8 cellular contexts compared by ENCODE assay signal in genomic region chrX:118976599-118977340, GRCh38. TPM values are rescaled to one million over a fixed set of nuclear protein-coding genes. Genes with fewer than 3 reads are reported as not detected.
DNase-seq lines count a peak whose midpoint lies in the region; ATAC-seq, FAIRE-seq and TF ChIP-seq lines count a peak whose summit lies in the region.

No MANE protein-coding gene starts in this region.

- DNase-seq in GM18507 (ENCODE audit: extremely low spot score, insufficient read length, low read depth) (no peak), NCI-H774 (lab: John Stamatoyannopoulos, UW) (peak; percentile 44), kidney epithelial cell (ENCODE audit: low read depth) (no peak), NCI-H128 (lab: John Stamatoyannopoulos, UW; ENCODE audit: unreplicated experiment) (no peak), NCI-H1930 (lab: John Stamatoyannopoulos, UW) (no peak), NOMO-1 treated with DMSO at 0.1 percent for 48 hours (lab: John Stamatoyannopoulos, UW; ENCODE audit: unreplicated experiment) (no peak)
- DNase-seq in activated naive CD8-positive, alpha-beta T cell treated with anti-CD3 and anti-CD28 coated beads, Interleukin-2, amount 10 ng/mL, durations not matched to agents 7 days and 5 days: peak; percentile 40
- DNase-seq in stimulated activated CD4-positive, alpha-beta T cell treated with anti-CD3 and anti-CD28 coated beads, Interleukin-12 subunit alpha, Interleukin-12 subunit beta, amount 100 ng/mL, for 4 hours: peak; percentile 18

- peak; percentile 72 for FAIRE-seq in GM18507 (lab: Jason Lieb, UNC)

- ATAC-seq in activated naive CD8-positive, alpha-beta T cell treated with anti-CD3 and anti-CD28 coated beads, Interleukin-2, amount 10 ng/mL, durations not matched to agents 7 days and 5 days (ENCODE audit: low read depth): no peak

- H3K36me3 ChIP-seq in kidney epithelial cell (ENCODE audit: control insufficient read depth, insufficient read depth, low read length): no peaks in the 10 kb centered on the region

- TF ChIP-seq CTCF in kidney epithelial cell (IDR thresholded peaks at IDR 0.05; ENCODE audit: insufficient read depth, low read length, poor library complexity, severe bottlenecking): no peak

- peak overlapping the region; percentile 42 for H3K4me3 Mint-ChIP-seq in activated naive CD8-positive, alpha-beta T cell treated with anti-CD3 and anti-CD28 coated beads, Interleukin-2, amount 10 ng/mL, durations not matched to agents 7 days and 5 days

- H3K27ac Mint-ChIP-seq in activated naive CD8-positive, alpha-beta T cell treated with anti-CD3 and anti-CD28 coated beads, Interleukin-2, amount 10 ng/mL, durations not matched to agents 7 days and 5 days: no peak overlapping the region

- peaks cover 6% of the 10 kb centered on the region for H3K4me1 Mint-ChIP-seq in activated naive CD8-positive, alpha-beta T cell treated with anti-CD3 and anti-CD28 coated beads, Interleukin-2, amount 10 ng/mL, durations not matched to agents 7 days and 5 days

- no peaks in the 10 kb centered on the region for H3K36me3 Mint-ChIP-seq in activated naive CD8-positive, alpha-beta T cell treated with anti-CD3 and anti-CD28 coated beads, Interleukin-2, amount 10 ng/mL, durations not matched to agents 7 days and 5 days

- peak overlapping the region; percentile 41 for H3K4me3 ChIP-seq in kidney epithelial cell (ENCODE audit: low read depth, low read length)

- POLR2A ChIA-PET in activated naive CD8-positive, alpha-beta T cell treated with anti-CD3 and anti-CD28 coated beads, Interleukin-2, amount 10 ng/mL, durations not matched to agents 7 days and 5 days (lab: Charles Lee): no interaction called here

- no peaks in the 10 kb centered on the region for H3K9me3 Mint-ChIP-seq in activated naive CD8-positive, alpha-beta T cell treated with anti-CD3 and anti-CD28 coated beads, Interleukin-2, amount 10 ng/mL, durations not matched to agents 7 days and 5 days

- peaks cover 21% of the 10 kb centered on the region for H3K27me3 Mint-ChIP-seq in activated naive CD8-positive, alpha-beta T cell treated with anti-CD3 and anti-CD28 coated beads, Interleukin-2, amount 10 ng/mL, durations not matched to agents 7 days and 5 days

- peaks cover 15% of the 10 kb centered on the region for H3K27me3 ChIP-seq in kidney epithelial cell (ENCODE audit: control insufficient read depth, insufficient read depth, low read length)

RNA-seq across cellular contexts. Expression of gene LONRF3, which starts 2.4 kb away (rescaled TPM):
- total RNA-seq in activated naive CD8-positive, alpha-beta T cell treated with anti-CD3 and anti-CD28 coated beads, Interleukin-2, amount 10 ng/mL, durations not matched to agents 7 days and 5 days: 1 to 10 TPM; 1.6 TPM
- 7.2 and 8.1 TPM in 2 replicates for total RNA-seq in kidney epithelial cell

Comparison
In these comparisons a context has a peak if more than half of its experiments do, and no peak if none do; other contexts are left out.
1. DNase-seq: peak in NCI-H774 (single experiment), activated naive CD8-positive, alpha-beta T cell treated with anti-CD3 and anti-CD28 coated beads, Interleukin-2, amount 10 ng/mL, durations not matched to agents 7 days and 5 days (single experiment) and stimulated activated CD4-positive, alpha-beta T cell treated with anti-CD3 and anti-CD28 coated beads, Interleukin-12 subunit alpha, Interleukin-12 subunit beta, amount 100 ng/mL, for 4 hours (single experiment); none in GM18507 (single experiment), kidney epithelial cell (single experiment), NCI-H128 (single experiment), NCI-H1930 (0 of 2) and NOMO-1 treated with DMSO at 0.1 percent for 48 hours (single experiment).